Comparison of ENCODE assay signal across 12 cellular contexts in the genomic region with DNA sequence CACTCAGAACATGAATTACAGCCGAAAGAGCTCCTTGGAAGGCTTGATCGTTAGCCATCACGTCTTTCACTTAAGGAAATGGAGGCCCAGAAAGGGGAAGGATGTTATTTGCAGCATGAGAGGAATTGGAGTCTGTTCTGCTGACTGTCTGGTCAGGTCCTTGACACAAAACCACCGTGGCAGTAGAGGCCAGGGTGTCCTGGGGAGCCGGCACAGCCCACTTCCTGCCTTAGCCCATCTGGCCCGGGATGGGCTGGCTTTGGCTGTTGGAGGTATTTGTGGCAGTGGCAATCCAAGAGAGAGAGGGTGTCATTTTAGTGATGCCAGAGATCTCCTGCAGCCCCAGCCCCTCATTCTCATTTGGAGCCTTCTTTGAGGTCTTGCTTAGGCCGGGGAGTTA. TPM values are rescaled to one million over a fixed set of nuclear protein-coding genes. Genes with fewer than 3 reads are reported as not detected.
DNase-seq lines count a peak whose midpoint lies in the region; ATAC-seq and TF ChIP-seq lines count a peak whose summit lies in the region.
"Had no signal": no experiment of that assay in that cellular context is flagged by ENCODE, and none has a peak within 500 bp of the region (broad histone marks: within the 10 kb centered on the region; RNA-seq: fewer than 3 reads in every experiment).

No MANE protein-coding gene starts in this region.

- no peaks in the 10 kb centered on the region for H3K27me3 ChIP-seq in A673 (replicated peaks; ENCODE audit: insufficient read depth, low read depth, low read length, poor library complexity)
- no peaks in the 10 kb centered on the region for H3K27me3 ChIP-seq in ascending aorta
- H3K27me3 ChIP-seq in tibial nerve = no peaks in the 10 kb centered on the region
- H3K27me3 ChIP-seq: foreskin keratinocyte had no signal

- no peak for TF ChIP-seq CTCF in A673 (conservative IDR thresholded peaks at IDR 0.05; ENCODE audit: low read depth, low read length)
- no peak for TF ChIP-seq CTCF in ascending aorta (IDR thresholded peaks at IDR 0.05)
- no peak for TF ChIP-seq CTCF in tibial nerve (IDR thresholded peaks at IDR 0.05)

- H3K27ac ChIP-seq in A673 (ENCODE audit: low read depth, low read length, poor library complexity, severe bottlenecking) = peak overlapping the region; percentile 94
- H3K27ac ChIP-seq in ascending aorta = peak overlapping the region; percentile 87 to 88
- peak overlapping the region in 2 of 4 donors; percentile 59 to 89 for H3K27ac ChIP-seq in tibial nerve
- H3K27ac ChIP-seq: foreskin keratinocyte had no signal

- no peaks in the 10 kb centered on the region for H3K9me3 Mint-ChIP-seq in memory B cell

- peaks cover 31% of the 10 kb centered on the region for H3K36me3 Mint-ChIP-seq in memory B cell

- POLR2A ChIA-PET in A673 (lab: Charles Lee; ENCODE audit: low non-redundant PET) = no interaction called here

- TF ChIP-seq POLR2A in tibial nerve (IDR thresholded peaks at IDR 0.05) = no peak

- DNase-seq in A673 (ENCODE audit: low spot score) (no peak), KBM-7 (peak; percentile 94), ascending aorta (ENCODE audit: low spot score in 2 of 2) (no peak), memory B cell (ENCODE audit: low spot score in 2 of 2) (no peak), NCI-H1048 (lab: John Stamatoyannopoulos, UW) (no peak), NCI-H526 (lab: John Stamatoyannopoulos, UW) (no peak), tibial nerve (ENCODE audit: low spot score in 2 of 2) (no peak)
- DNase-seq: foreskin keratinocyte; GOT3; NCI-H446; stimulated activated CD4-positive, alpha-beta T cell treated with anti-CD3 and anti-CD28 coated beads, Interleukin-4, amount 100 ng/mL, for 4 hours had no signal

- WGBS in tibial nerve, 2 donors = 37 to 54% methylated on average over 7 of the region's 7 CpGs

- no peak for TF ChIP-seq EP300 in tibial nerve (IDR thresholded peaks at IDR 0.05)

- no peaks in the 10 kb centered on the region for H3K27me3 Mint-ChIP-seq in memory B cell

- H3K4me1 ChIP-seq in A673 (ENCODE audit: insufficient read depth, low read length, poor library complexity, severe bottlenecking) (peaks cover 63% of the 10 kb centered on the region), ascending aorta (peaks cover 20 to 51% of the 10 kb centered on the region in 2 donors), tibial nerve (peaks cover 0 to 60% (median 31%) of the 10 kb centered on the region in 4 donors)
- H3K4me1 ChIP-seq: foreskin keratinocyte had no signal

- CTCF ChIA-PET in A673 (lab: Charles Lee) = no interaction called here

- H3K9me3 ChIP-seq in A673 (ENCODE audit: low read depth, low read length, poor library complexity, severe bottlenecking) (no peaks in the 10 kb centered on the region), ascending aorta (no peaks in the 10 kb centered on the region), tibial nerve (no peaks in the 10 kb centered on the region)

- intact Hi-C loops in A673 (cut with micrococcal nuclease; ENCODE audit: unreplicated experiment) (no loop called here), ascending aorta (cut with DNase I) (no loop called here)

- H3K27ac Mint-ChIP-seq in memory B cell = peak overlapping the region; percentile 80

- ATAC-seq in memory B cell (ENCODE audit: low read depth) = no peak
- no peak for ATAC-seq in HG02973 (IDR thresholded peaks at IDR 0.05; ENCODE audit: unreplicated experiment)
- ATAC-seq: foreskin keratinocyte had no signal

- in situ Hi-C loops in KBM-7 (cut with MboI; ENCODE audit: low pct_unique_long_range_greater_than_20kb, low sequenced_read_pairs) = no loop called here

- H3K4me3 Mint-ChIP-seq in memory B cell = no peak overlapping the region

- peaks cover 23% of the 10 kb centered on the region for H3K4me1 Mint-ChIP-seq in memory B cell

- no TSS peak for BruUV-seq in A673 (replicated peaks; lab: Mats Ljungman, UMichigan)

- H3K4me3 ChIP-seq in A673 (ENCODE audit: low read depth, low read length, poor library complexity, severe bottlenecking) (no peak overlapping the region), ascending aorta (no peak overlapping the region), tibial nerve (no peak overlapping the region)

- H3K36me3 ChIP-seq in A673 (ENCODE audit: insufficient read depth, low read length, poor library complexity, severe bottlenecking) = peaks cover 23% of the 10 kb centered on the region
- peaks cover 7 to 19% of the 10 kb centered on the region in 2 donors for H3K36me3 ChIP-seq in ascending aorta
- peaks cover 0 to 5% (median 0%) of the 10 kb centered on the region in 3 donors for H3K36me3 ChIP-seq in tibial nerve

RNA-seq across cellular contexts. Expression of gene ST6GAL1, which starts 37.4 kb away (rescaled TPM):
- total RNA-seq in A673 (2021) = 74.2 and 78.3 TPM in 2 replicates
- total RNA-seq in ascending aorta = 59.9 TPM
- 10 to 100 TPM; 24.7 to 58.1 (median 44.5) TPM for total RNA-seq in tibial nerve
